ENCODE assay signal across 8 cellular contexts in the genomic region with DNA sequence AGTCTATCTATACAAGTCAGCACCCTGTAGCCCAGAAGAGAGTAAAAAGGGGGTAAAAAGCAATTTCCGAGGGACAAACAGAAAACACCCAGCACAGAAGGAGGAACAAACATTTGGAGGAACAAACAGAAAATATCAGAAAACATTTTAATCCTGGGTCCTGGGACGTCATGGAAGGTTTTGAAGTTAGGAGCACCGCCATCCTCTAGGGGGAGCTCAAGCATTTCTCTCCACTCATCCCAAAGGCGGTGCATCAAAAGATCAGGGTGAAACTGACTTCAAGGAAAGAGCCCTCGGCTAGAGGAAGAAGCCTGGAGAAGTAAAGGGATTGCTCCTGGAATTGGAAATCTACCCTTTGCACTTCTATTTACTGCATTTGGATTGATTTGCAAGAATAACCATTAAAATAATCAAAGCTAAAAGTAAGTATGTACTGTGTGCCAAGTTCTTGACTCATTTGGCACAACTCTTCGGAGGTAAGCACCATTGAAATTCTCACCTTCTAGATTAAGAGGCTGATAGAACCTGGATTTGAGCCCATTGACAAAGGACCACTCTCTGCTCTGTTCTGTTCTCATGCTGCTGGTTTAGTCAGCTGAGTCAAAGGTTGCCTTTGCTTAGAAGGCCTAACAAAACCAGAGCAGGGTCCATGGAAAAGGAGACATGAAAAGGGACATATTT. TPM values are rescaled to one million over a fixed set of nuclear protein-coding genes. Genes with fewer than 3 reads are reported as not detected.
DNase-seq lines count a peak whose midpoint lies in the region; ATAC-seq and TF ChIP-seq lines count a peak whose summit lies in the region.

No MANE protein-coding gene starts in this region.

- no peaks in the 10 kb centered on the region for H3K9me3 ChIP-seq in SK-N-SH

- no peaks in the 10 kb centered on the region for H3K9me3 Mint-ChIP-seq in HFFc6
- H3K9me3 Mint-ChIP-seq in activated naive CD4-positive, alpha-beta T cell treated with anti-CD3 and anti-CD28 coated beads, Interleukin-2, amount 10 ng/mL, durations not matched to agents 7 days and 5 days, result no peaks in the 10 kb centered on the region
- H3K9me3 Mint-ChIP-seq in glutamatergic neuron (ENCODE audit: unreplicated experiment), result peaks cover 3% of the 10 kb centered on the region

- no peaks in the 10 kb centered on the region for H3K27me3 ChIP-seq in SK-N-SH (ENCODE audit: insufficient read depth)

- DNase-seq in HFFc6, result peak; percentile 65
- DNase-seq in NAMALWA (ENCODE audit: low spot score), result peak; percentile 80
- DNase-seq in SK-N-SH, result peak; percentile 63
- peak; percentile 75 for DNase-seq in activated naive CD4-positive, alpha-beta T cell treated with anti-CD3 and anti-CD28 coated beads, Interleukin-2, amount 10 ng/mL, durations not matched to agents 7 days and 5 days
- DNase-seq in glutamatergic neuron, result peak; percentile 60
- DNase-seq in renal cortical epithelial cell (ENCODE audit: low read depth), result peak; percentile 81

- no peaks in the 10 kb centered on the region for H3K9me2 ChIP-seq in SK-N-SH

- TF ChIP-seq CTCF in GM12873 (IDR thresholded peaks at IDR 0.05; ENCODE audit: insufficient read depth, low read depth, low read length, missing control alignments) (peak; percentile 89), HFFc6 (IDR thresholded peaks at IDR 0.05) (peak; percentile 94), SK-N-SH (IDR thresholded peaks at IDR 0.05) (peak; percentile 93), glutamatergic neuron (IDR thresholded peaks at IDR 0.05; ENCODE audit: partially characterized antibody, unreplicated experiment) (peak; percentile 82)

- CTCF ChIA-PET in SK-N-SH (lab: Yijun Ruan, JAX), result interaction anchor here (0.6 to 5.9 kb wide), 46 partner anchors 9 to 1416 kb away, joined by 3 to 29 read pairs (median 4); partner anchors contain the start of genes GALNT4 and POC1B
- CTCF ChIA-PET in activated naive CD4-positive, alpha-beta T cell treated with anti-CD3 and anti-CD28 coated beads, Interleukin-2, amount 10 ng/mL, durations not matched to agents 7 days and 5 days (lab: Charles Lee), result interaction anchor here (0.5 to 3.5 kb wide), 16 partner anchors 9 to 1403 kb away, joined by 3 to 25 read pairs (median 3); no protein-coding TSS in a partner anchor

- H3K4me3 ChIP-seq in SK-N-SH (ENCODE audit: low read depth in 2 of 2, low read length in 1 of 2), result no peak overlapping the region

- no peak overlapping the region for H3K27ac ChIP-seq in SK-N-SH (ENCODE audit: low read depth in 2 of 2, low read length in 1 of 2)

- H3K36me3 Mint-ChIP-seq in HFFc6 (ENCODE audit: low read depth) (no peaks in the 10 kb centered on the region), glutamatergic neuron (ENCODE audit: unreplicated experiment) (no peaks in the 10 kb centered on the region)
- H3K36me3 Mint-ChIP-seq in activated naive CD4-positive, alpha-beta T cell treated with anti-CD3 and anti-CD28 coated beads, Interleukin-2, amount 10 ng/mL, durations not matched to agents 7 days and 5 days, result no peaks in the 10 kb centered on the region

- no peak overlapping the region for H3K4me2 ChIP-seq in SK-N-SH

- no peak for TF ChIP-seq EP300 in SK-N-SH (IDR thresholded peaks at IDR 0.05; ENCODE audit: borderline replicate concordance in 1 of 2, low read depth in 1 of 2, low read length in 1 of 2)

- H3K4me3 Mint-ChIP-seq in HFFc6 (no peak overlapping the region), glutamatergic neuron (ENCODE audit: unreplicated experiment) (no peak overlapping the region)
- H3K4me3 Mint-ChIP-seq in activated naive CD4-positive, alpha-beta T cell treated with anti-CD3 and anti-CD28 coated beads, Interleukin-2, amount 10 ng/mL, durations not matched to agents 7 days and 5 days, result no peak overlapping the region

- peaks cover 0 to 5% of the 10 kb centered on the region in 2 experiments; a peak in 3 of 4 replicates for H3K4me1 ChIP-seq in SK-N-SH (ENCODE audit: control insufficient read depth in 1 of 2, insufficient read depth in 2 of 2, low read depth in 1 of 2, low read length in 1 of 2)

- no peak overlapping the region for H3K9ac ChIP-seq in SK-N-SH

- no peak for ATAC-seq in GM18858 (IDR thresholded peaks at IDR 0.05; ENCODE audit: unreplicated experiment)

- POLR2A ChIA-PET in SK-N-SH (lab: Yijun Ruan, JAX), result no interaction called here

- H3K27me3 Mint-ChIP-seq in HFFc6 (ENCODE audit: insufficient read depth), result no peaks in the 10 kb centered on the region
- no peaks in the 10 kb centered on the region for H3K27me3 Mint-ChIP-seq in activated naive CD4-positive, alpha-beta T cell treated with anti-CD3 and anti-CD28 coated beads, Interleukin-2, amount 10 ng/mL, durations not matched to agents 7 days and 5 days
- no peaks in the 10 kb centered on the region for H3K27me3 Mint-ChIP-seq in glutamatergic neuron (ENCODE audit: unreplicated experiment)

- peak; percentile 98 for TF ChIP-seq RAD21 in SK-N-SH (IDR thresholded peaks at IDR 0.05; ENCODE audit: low read length)

- no peak overlapping the region for H2AFZ ChIP-seq in SK-N-SH (ENCODE audit: low read depth)

- H3K36me3 ChIP-seq in SK-N-SH (replicated peaks in 1 of 2; ENCODE audit: control insufficient read depth in 1 of 2, insufficient read depth in 2 of 2, low read length in 1 of 2), result no peaks in the 10 kb centered on the region

- H3F3A ChIP-seq in SK-N-SH (replicated peaks; ENCODE audit: insufficient read depth), result no peaks in the 10 kb centered on the region

- peaks cover 33% of the 10 kb centered on the region for H3K4me1 Mint-ChIP-seq in HFFc6 (ENCODE audit: low read depth)
- H3K4me1 Mint-ChIP-seq in activated naive CD4-positive, alpha-beta T cell treated with anti-CD3 and anti-CD28 coated beads, Interleukin-2, amount 10 ng/mL, durations not matched to agents 7 days and 5 days, result peaks cover 6% of the 10 kb centered on the region
- peaks cover 8% of the 10 kb centered on the region for H3K4me1 Mint-ChIP-seq in glutamatergic neuron (ENCODE audit: low read depth, unreplicated experiment)

- 19% methylated on average over 6 of the region's 6 CpGs for WGBS in SK-N-SH (ENCODE audit: low lambda C conversion rate)

- H3K27ac Mint-ChIP-seq in HFFc6 (no peak overlapping the region), glutamatergic neuron (ENCODE audit: unreplicated experiment) (no peak overlapping the region)
- no peak overlapping the region for H3K27ac Mint-ChIP-seq in activated naive CD4-positive, alpha-beta T cell treated with anti-CD3 and anti-CD28 coated beads, Interleukin-2, amount 10 ng/mL, durations not matched to agents 7 days and 5 days

- no peaks in the 10 kb centered on the region for H3K79me2 ChIP-seq in SK-N-SH (ENCODE audit: insufficient read depth)

- no peaks in the 10 kb centered on the region for H4K20me1 ChIP-seq in SK-N-SH (ENCODE audit: insufficient read depth)

TF ChIP-seq in SK-N-SH, 30 proteins besides CTCF, POLR2A, EP300 and RAD21:
- TF ChIP-seq JUND (IDR thresholded peaks at IDR 0.05), result no peak
- TF ChIP-seq SMC3 (IDR thresholded peaks at IDR 0.05; ENCODE audit: low read depth, low read length), result peak; percentile 89
TF ChIP-seq in SK-N-SH: peak in this region for 1.

RNA-seq across cellular contexts. Expression of gene POC1B, which starts 17.2 kb away (rescaled TPM):
- 10 to 100 TPM; 10.4 to 12.6 (median 11.1) TPM for total RNA-seq in HFFc6 (2021; fragmentation: NEBNext Ultra II Directional; extraction: Animal tissue kit (Norgen Biotek cat#: 25700))
- polyA plus RNA-seq in SK-N-SH (2012; rRNA removed), result 4.0 and 6.3 TPM in 2 replicates
- polyA plus RNA-seq in SK-N-SH (2012; cell fraction: cytosol; rRNA removed), result 6.8 and 7.2 TPM in 2 replicates
- 1.9 and 5.5 TPM in 2 replicates for polyA plus RNA-seq in SK-N-SH (2012; cell fraction: nucleus; rRNA removed)
- 5.7 TPM for total RNA-seq in glutamatergic neuron (ENCODE audit: unreplicated experiment)
- total RNA-seq in renal cortical epithelial cell, result 17.3 and 17.4 TPM in 2 replicates

RNA-seq across cellular contexts. Expression of gene GALNT4, which starts 18.5 kb away (rescaled TPM):
- 1 to 10 TPM; 6.9 to 8.1 (median 7.4) TPM for total RNA-seq in HFFc6 (2021; fragmentation: NEBNext Ultra II Directional; extraction: Animal tissue kit (Norgen Biotek cat#: 25700))
- 1.1 and 1.4 TPM in 2 replicates for polyA plus RNA-seq in SK-N-SH (2012; rRNA removed)
- polyA plus RNA-seq in SK-N-SH (2012; cell fraction: cytosol; rRNA removed), result 1.6 TPM in 2 replicates
- polyA plus RNA-seq in SK-N-SH (2012; cell fraction: nucleus; rRNA removed), result 0.54 and 1.1 TPM in 2 replicates
- 0.98 TPM for total RNA-seq in glutamatergic neuron (ENCODE audit: unreplicated experiment)
- total RNA-seq in renal cortical epithelial cell, result 13.8 and 16.0 TPM in 2 replicates
